Comparison of ENCODE assay signal across 19 cellular contexts in the genomic region with DNA sequence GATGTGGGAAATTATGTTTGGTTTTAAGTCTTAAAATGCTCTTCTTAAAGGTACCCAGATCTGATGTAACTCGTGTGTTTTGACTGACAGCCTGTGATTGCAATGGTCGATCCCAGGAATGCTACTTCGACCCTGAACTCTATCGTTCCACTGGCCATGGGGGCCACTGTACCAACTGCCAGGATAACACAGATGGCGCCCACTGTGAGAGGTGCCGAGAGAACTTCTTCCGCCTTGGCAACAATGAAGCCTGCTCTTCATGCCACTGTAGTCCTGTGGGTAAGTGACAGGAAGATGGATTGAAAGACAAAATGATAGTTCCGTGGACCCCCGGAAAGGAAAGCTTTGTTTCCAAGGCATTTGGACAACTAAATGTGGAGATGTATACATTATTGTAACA.
A peak's percentile ranks its signal among the peaks of the same experiment; 100 is the strongest.
DNase-seq lines count a peak whose midpoint lies in the region; ATAC-seq and TF ChIP-seq lines count a peak whose summit lies in the region.
"Had no signal": no experiment of that assay in that cellular context is flagged by ENCODE, and none has a peak within 500 bp of the region (broad histone marks: within the 10 kb centered on the region; RNA-seq: fewer than 3 reads in every experiment).

No MANE protein-coding gene starts in this region.

- H3K36me3 Mint-ChIP-seq in nephron progenitor cell (ENCODE audit: low read depth) (peaks cover 81% of the 10 kb centered on the region), GM23338 (ENCODE audit: low read depth) (peaks cover 29% of the 10 kb centered on the region)
- H3K36me3 Mint-ChIP-seq: CD14-positive monocyte; CD4-positive, alpha-beta memory T cell had no signal

- H3K4me3 ChIP-seq in subcutaneous abdominal adipose tissue (ENCODE audit: low read depth in 1 of 5, low read length in 5 of 5) (no peak overlapping the region), esophagus muscularis mucosa (no peak overlapping the region), GM23338 (no peak overlapping the region)
- H3K4me3 ChIP-seq: A549, BLaER1, GM23248 had no signal

- WGBS in esophagus muscularis mucosa: 89% methylated on average over 9 of the region's 9 CpGs

- H3K27ac Mint-ChIP-seq in nephron progenitor cell: peak overlapping the region; percentile 68
- H3K27ac Mint-ChIP-seq in GM23338: no peak overlapping the region
- H3K27ac Mint-ChIP-seq: CD14-positive monocyte had no signal

- H3K9me2 ChIP-seq in GM23338 (ENCODE audit: insufficient read depth): no peaks in the 10 kb centered on the region

- no peak for TF ChIP-seq EP300 in esophagus muscularis mucosa (IDR thresholded peaks at IDR 0.05)

- TF ChIP-seq CTCF in nephron progenitor cell (IDR thresholded peaks at IDR 0.05): no peak
- TF ChIP-seq CTCF in esophagus muscularis mucosa (IDR thresholded peaks at IDR 0.05): no peak
- TF ChIP-seq CTCF in GM23338 (conservative IDR thresholded peaks at IDR 0.05; ENCODE audit: low read depth in 2 of 2): no peak

- peaks cover 6% of the 10 kb centered on the region; the same call in 1 of the 2 replicates for H4K20me1 ChIP-seq in GM23338 (replicated peaks; ENCODE audit: insufficient read depth)
- H4K20me1 ChIP-seq: BLaER1 had no signal

- no peaks in the 10 kb centered on the region for H3F3A ChIP-seq in GM23338 (replicated peaks; ENCODE audit: low read depth)

- H2AFZ ChIP-seq in GM23338: no peak overlapping the region
- H2AFZ ChIP-seq: GM23248 had no signal

- H3K27me3 ChIP-seq in subcutaneous abdominal adipose tissue (ENCODE audit: control insufficient read depth in 5 of 5, insufficient read depth in 4 of 5, low read length in 5 of 5) (no peaks in the 10 kb centered on the region), esophagus muscularis mucosa (no peaks in the 10 kb centered on the region), GM23338 (ENCODE audit: insufficient read depth) (no peaks in the 10 kb centered on the region)
- H3K27me3 ChIP-seq: BLaER1 had no signal

- H3K4me3 Mint-ChIP-seq in nephron progenitor cell (no peak overlapping the region), GM23338 (no peak overlapping the region)
- H3K4me3 Mint-ChIP-seq: CD14-positive monocyte; CD4-positive, alpha-beta memory T cell had no signal

- H3K9me3 ChIP-seq in subcutaneous abdominal adipose tissue (ENCODE audit: control insufficient read depth in 5 of 5, low read length in 5 of 5): no peaks in the 10 kb centered on the region
- no peaks in the 10 kb centered on the region for H3K9me3 ChIP-seq in esophagus muscularis mucosa
- H3K9me3 ChIP-seq: A549, BLaER1 had no signal

- no peak overlapping the region for H3K4me2 ChIP-seq in GM23338
- H3K4me2 ChIP-seq: A549, BLaER1 had no signal

- H3K79me2 ChIP-seq in GM23338 (replicated peaks; ENCODE audit: insufficient read depth): no peaks in the 10 kb centered on the region; the same call in 1 of the 2 replicates

- H3K27me3 Mint-ChIP-seq in nephron progenitor cell (ENCODE audit: low read depth, poor library complexity) (no peaks in the 10 kb centered on the region), GM23338 (ENCODE audit: insufficient read depth, low read depth, poor library complexity) (peaks cover 4% of the 10 kb centered on the region)

- H3K36me3 ChIP-seq in subcutaneous abdominal adipose tissue (ENCODE audit: control insufficient read depth in 5 of 5, insufficient read depth in 5 of 5, low read length in 5 of 5) (peaks cover 37 to 69% (median 56%) of the 10 kb centered on the region in 5 donors), esophagus muscularis mucosa (peaks cover 39 to 90% (median 78%) of the 10 kb centered on the region in 4 donors), GM23338 (ENCODE audit: insufficient read depth) (peaks cover 17% of the 10 kb centered on the region)

- no peak for ATAC-seq in GM23338
- ATAC-seq: A549 had no signal

- H3K4me1 ChIP-seq in subcutaneous abdominal adipose tissue (ENCODE audit: control insufficient read depth in 5 of 5, insufficient read depth in 5 of 5, low read length in 5 of 5) (no peaks in the 10 kb centered on the region), esophagus muscularis mucosa (no peaks in the 10 kb centered on the region), GM23338 (ENCODE audit: insufficient read depth) (0 out of 2 replicates have a peak, but pooled peaks cover 6% of the 10 kb centered on the region)
- H3K4me1 ChIP-seq: BLaER1 had no signal

- intact Hi-C loops in esophagus muscularis mucosa (cut with DNase I): no loop called here

- H3K9ac ChIP-seq in subcutaneous abdominal adipose tissue (ENCODE audit: low read length in 5 of 5): no peak overlapping the region
- H3K9ac ChIP-seq: BLaER1, GM23248 had no signal

- H3K4me1 Mint-ChIP-seq in nephron progenitor cell: peaks cover 3% of the 10 kb centered on the region
- H3K4me1 Mint-ChIP-seq in GM23338: peaks cover 4% of the 10 kb centered on the region
- H3K4me1 Mint-ChIP-seq: CD14-positive monocyte; CD4-positive, alpha-beta memory T cell had no signal

- H3K9me3 Mint-ChIP-seq in nephron progenitor cell: no peaks in the 10 kb centered on the region
- no peaks in the 10 kb centered on the region for H3K9me3 Mint-ChIP-seq in GM23338
- H3K9me3 Mint-ChIP-seq: CD4-positive, alpha-beta memory T cell had no signal

- DNase-seq in DMS 273 (lab: John Stamatoyannopoulos, UW; ENCODE audit: unreplicated experiment): peak; percentile 8
- DNase-seq in DMS 273 treated with DMSO at 0.1 percent for 48 hours (lab: John Stamatoyannopoulos, UW): no peak
- DNase-seq in cerebellar cortex (ENCODE audit: low spot score): peak; percentile 61
- no peak for DNase-seq in nephron progenitor cell
- no peak for DNase-seq in esophagus muscularis mucosa (ENCODE audit: extremely low spot score)
- DNase-seq in GM23338 (ENCODE audit: low spot score): no peak
- DNase-seq: CD4-positive, alpha-beta memory T cell; DMS53; DND-41; EL; GM23248; HCEC 1CT; IMR-90 had no signal

- H3K27ac ChIP-seq in subcutaneous abdominal adipose tissue (ENCODE audit: low read depth, low read length): peak overlapping the region; percentile 9
- H3K27ac ChIP-seq in esophagus muscularis mucosa (replicated peaks in 1 of 4): no peak overlapping the region
- no peak overlapping the region for H3K27ac ChIP-seq in GM23338 (ENCODE audit: low read depth)
- H3K27ac ChIP-seq: 22Rv1, A549, BLaER1, GM23248, HL-60 had no signal

- no peak for TF ChIP-seq POLR2A in esophagus muscularis mucosa (IDR thresholded peaks at IDR 0.05; ENCODE audit: low read depth)

TF ChIP-seq in GM23338, 12 proteins besides CTCF, POLR2A, EP300 and RAD21 (continues in another document):
- no peak for TF ChIP-seq STAT1 (IDR thresholded peaks at IDR 0.05; ENCODE audit: unreplicated experiment)
- no peak for TF ChIP-seq EZH2phosphoT487 (IDR thresholded peaks at IDR 0.05; ENCODE audit: unreplicated experiment)
- TF ChIP-seq POLR2AphosphoS5 (IDR thresholded peaks at IDR 0.05; ENCODE audit: low read depth): no peak

Comparison
In these comparisons a context has a peak if more than half of its experiments do, and no peak if none do; other contexts are left out.
1. DNase-seq: peak in DMS 273 (single experiment) and cerebellar cortex (single experiment); none in DMS 273 treated with DMSO at 0.1 percent for 48 hours (single experiment), nephron progenitor cell (single experiment), esophagus muscularis mucosa (single experiment) and GM23338 (single experiment).